1 cellular context compared by ENCODE assay signal in the genomic region with DNA sequence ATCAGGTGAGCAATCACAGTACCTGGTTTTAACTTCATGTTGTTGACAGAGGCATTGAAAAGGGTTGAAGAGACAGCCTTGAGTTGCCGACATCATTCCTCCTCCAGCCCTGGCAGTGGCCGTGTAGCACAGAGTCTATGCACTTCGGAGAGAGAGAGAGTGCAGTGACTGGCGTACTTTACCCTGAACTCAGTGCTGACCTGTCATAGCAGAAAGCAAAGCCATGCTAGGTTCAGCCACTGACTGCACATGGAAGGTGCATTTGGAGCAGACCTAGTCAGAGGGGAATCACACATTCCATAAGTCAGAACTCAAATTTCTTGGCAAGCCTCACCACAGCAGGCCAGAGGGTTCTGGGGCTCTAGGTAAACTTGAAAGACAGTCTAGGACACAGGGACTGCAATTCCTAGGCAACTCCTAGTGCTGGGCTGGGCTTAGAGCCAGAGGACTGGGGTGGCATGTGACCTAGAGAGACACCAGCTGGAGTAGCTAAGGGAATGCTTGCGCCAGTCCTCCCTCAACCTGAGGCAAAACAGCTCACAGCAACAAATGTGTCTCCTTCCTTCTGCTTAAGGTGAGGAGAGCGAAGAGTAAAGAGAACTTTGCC.
TF ChIP-seq lines count a peak whose summit lies in the region.

No MANE protein-coding gene starts in this region.

TF ChIP-seq in HepG2, 621 proteins besides CTCF, POLR2A, EP300 and RAD21 (continued from another document):
- TF ChIP-seq HNF1A (IDR thresholded peaks at IDR 0.05; ENCODE audit: low read depth), result no peak
- TF ChIP-seq HNF1A (CRISPR knock-in tag; IDR thresholded peaks at IDR 0.05; ENCODE audit: borderline replicate concordance), result no peak
- TF ChIP-seq ZBTB7B (CRISPR knock-in tag; IDR thresholded peaks at IDR 0.05), result no peak
- no peak for TF ChIP-seq ZNF317 (CRISPR knock-in tag; IDR thresholded peaks at IDR 0.05)
- TF ChIP-seq REXO4 (CRISPR knock-in tag; IDR thresholded peaks at IDR 0.05; ENCODE audit: borderline replicate concordance), result no peak
